Comparison of ENCODE assay signal across 10 cellular contexts in genomic region chr3:30604566-30604965, GRCh38. TPM values are rescaled to one million over a fixed set of nuclear protein-coding genes. Genes with fewer than 3 reads are reported as not detected.
DNase-seq lines count a peak whose midpoint lies in the region; ATAC-seq and TF ChIP-seq lines count a peak whose summit lies in the region.
"Had no signal": no experiment of that assay in that cellular context is flagged by ENCODE, and none has a peak within 500 bp of the region (broad histone marks: within the 10 kb centered on the region; RNA-seq: fewer than 3 reads in every experiment).

No MANE protein-coding gene starts in this region.

- intact Hi-C loops in dorsolateral prefrontal cortex (cut with DNase I), result no loop called here

- peak overlapping the region; percentile 97 for H3K27ac ChIP-seq in HL-60 (replicated peaks)
- peak overlapping the region; percentile 99 to 100 (median 100) for H3K27ac ChIP-seq in Peyer's patch
- peak overlapping the region in 39 of 59 donors; percentile 0 to 96 (median 31) for H3K27ac ChIP-seq in dorsolateral prefrontal cortex
- H3K27ac ChIP-seq: cardiac muscle cell, GM23248 had no signal

- H3K9me3 ChIP-seq in Peyer's patch, result no peaks in the 10 kb centered on the region

- TF ChIP-seq POLR2A in Peyer's patch (IDR thresholded peaks at IDR 0.05), result no peak

- peaks cover 0 to 19% (median 7%) of the 10 kb centered on the region in 4 donors for H3K4me1 ChIP-seq in Peyer's patch

- no peaks in the 10 kb centered on the region for H3K9me3 Mint-ChIP-seq in stimulated activated naive B cell treated with anti-CD40 and anti-IgM and Interleukin-4, amounts not matched to agents 10 μg/mL and 1 μg/mL and 100 μg/mL, for 72 hours

- H3K27ac Mint-ChIP-seq in stimulated activated naive B cell treated with anti-CD40 and anti-IgM and Interleukin-4, amounts not matched to agents 10 μg/mL and 1 μg/mL and 100 μg/mL, for 72 hours, result peak overlapping the region; percentile 83

- H3K4me1 Mint-ChIP-seq in stimulated activated naive B cell treated with anti-CD40 and anti-IgM and Interleukin-4, amounts not matched to agents 10 μg/mL and 1 μg/mL and 100 μg/mL, for 72 hours, result peaks cover 38 to 65% of the 10 kb centered on the region in 2 donors

- no peaks in the 10 kb centered on the region for H3K27me3 ChIP-seq in HL-60 (ENCODE audit: insufficient read depth, poor library complexity, severe bottlenecking)
- H3K27me3 ChIP-seq in Peyer's patch, result no peaks in the 10 kb centered on the region
- H3K27me3 ChIP-seq in dorsolateral prefrontal cortex, result peaks cover 0 to 38% (median 0%) of the 10 kb centered on the region in 45 donors
- H3K27me3 ChIP-seq: cardiac muscle cell had no signal

- H3K36me3 Mint-ChIP-seq in stimulated activated naive B cell treated with anti-CD40 and anti-IgM and Interleukin-4, amounts not matched to agents 10 μg/mL and 1 μg/mL and 100 μg/mL, for 72 hours, result peaks cover 5 to 13% of the 10 kb centered on the region in 2 donors

- H3K36me3 ChIP-seq in Peyer's patch, result no peaks in the 10 kb centered on the region
- H3K36me3 ChIP-seq: cardiac muscle cell had no signal

- no peak for TF ChIP-seq CTCF in HL-60 (IDR thresholded peaks at IDR 0.05; ENCODE audit: insufficient read depth, low read length)
- TF ChIP-seq CTCF in Peyer's patch (IDR thresholded peaks at IDR 0.05), result no peak
- no peak for TF ChIP-seq CTCF in dorsolateral prefrontal cortex (IDR thresholded peaks at IDR 0.05 in 54 of 56, conservative IDR thresholded peaks at IDR 0.05 in 2 of 56; ENCODE audit: low read depth in 1 of 56, partially characterized antibody in 56 of 56)

- no peaks in the 10 kb centered on the region for H3K27me3 Mint-ChIP-seq in stimulated activated naive B cell treated with anti-CD40 and anti-IgM and Interleukin-4, amounts not matched to agents 10 μg/mL and 1 μg/mL and 100 μg/mL, for 72 hours

- no peak for ATAC-seq in stimulated activated naive B cell treated with anti-CD40 and anti-IgM and Interleukin-4, amounts not matched to agents 10 μg/mL and 1 μg/mL and 100 μg/mL, for 72 hours (replicated peaks)

- H3K4me3 Mint-ChIP-seq in stimulated activated naive B cell treated with anti-CD40 and anti-IgM and Interleukin-4, amounts not matched to agents 10 μg/mL and 1 μg/mL and 100 μg/mL, for 72 hours, result peak overlapping the region; percentile 76 to 97

- DNase-seq in HL-60 (ENCODE audit: low read depth in 1 of 2, low spot score in 1 of 2), result peak in 1 of 2 experiments; percentile 54
- DNase-seq in Peyer's patch, result no peak
- no peak for DNase-seq in dorsolateral prefrontal cortex
- DNase-seq in stimulated activated naive B cell treated with anti-CD40 and anti-IgM and Interleukin-4, amounts not matched to agents 10 μg/mL and 1 μg/mL and 100 μg/mL, for 72 hours, result no peak
- DNase-seq in effector CD8-positive, alpha-beta T cell (lab: John Stamatoyannopoulos, UW), result no peak
- DNase-seq in NCI-H1694 (lab: John Stamatoyannopoulos, UW), result no peak
- no peak for DNase-seq in ecto neural progenitor cell (ENCODE audit: low spot score)
- DNase-seq: GM23248 had no signal

- H3K4me3 ChIP-seq in HL-60 (replicated peaks; ENCODE audit: insufficient read depth, low read length) (peak overlapping the region; percentile 9), Peyer's patch (no peak overlapping the region), dorsolateral prefrontal cortex (peak overlapping the region in 6 of 59 donors; percentile 1 to 20 (median 6))
- H3K4me3 ChIP-seq: cardiac muscle cell, GM23248, smooth muscle cell had no signal

RNA-seq across cellular contexts. Expression of gene TGFBR2, which starts 1.8 kb away (rescaled TPM):
- total RNA-seq in Peyer's patch (100 to 1,000 TPM in 2 of 4 donors, 10 to 100 TPM in 2; 51.8 to 127 (median 105) TPM), dorsolateral prefrontal cortex (10 to 100 TPM in 113 of 120 experiments, 1 to 10 TPM in 7; 6.9 to 41.8 (median 15.9) TPM)

Comparison
In these comparisons a context has a peak if more than half of its experiments do, and no peak if none do; other contexts are left out.
1. H3K27ac ChIP-seq: peak in every context shown above with its lines; median percentile 100 in Peyer's patch; 97 in HL-60; 31 in dorsolateral prefrontal cortex.